8 cellular contexts compared by ENCODE assay signal in genomic region chr17:4711671-4712111, GRCh38. TPM values are rescaled to one million over a fixed set of nuclear protein-coding genes. Genes with fewer than 3 reads are reported as not detected.
DNase-seq lines count a peak whose midpoint lies in the region; ATAC-seq and TF ChIP-seq lines count a peak whose summit lies in the region.

No MANE protein-coding gene starts in this region.

- peaks cover 17% of the 10 kb centered on the region for H3K4me1 Mint-ChIP-seq in glutamatergic neuron (ENCODE audit: low read depth, unreplicated experiment)

- intact Hi-C loops in gastrocnemius medialis (cut with DNase I; ENCODE audit: low total_unique reads): loop anchor here (5.0 kb wide), 2 partner anchors 96 to 176 kb away; partner anchors contain the start of gene PLD2

- TF ChIP-seq CTCF in glutamatergic neuron (IDR thresholded peaks at IDR 0.05; ENCODE audit: partially characterized antibody, unreplicated experiment) (no peak), gastrocnemius medialis (IDR thresholded peaks at IDR 0.05 in 4 of 5, conservative IDR thresholded peaks at IDR 0.05 in 1 of 5) (no peak)

- peak; percentile 8 for TF ChIP-seq POLR2A in GM18505 (IDR thresholded peaks at IDR 0.05; ENCODE audit: borderline replicate concordance, extremely low read depth, insufficient read depth, insufficient read length)
- no peak for TF ChIP-seq POLR2A in gastrocnemius medialis (IDR thresholded peaks at IDR 0.05)

- peak overlapping the region in 2 of 4 donors; percentile 66 to 76 for H3K4me3 ChIP-seq in gastrocnemius medialis

- H3K9me3 Mint-ChIP-seq in glutamatergic neuron (ENCODE audit: unreplicated experiment): peaks cover 10% of the 10 kb centered on the region

- ATAC-seq in GM18505 (IDR thresholded peaks at IDR 0.05; ENCODE audit: unreplicated experiment) (no peak), gastrocnemius medialis (no peak), GM19035 (IDR thresholded peaks at IDR 0.05; ENCODE audit: unreplicated experiment) (no peak), GM18511 (IDR thresholded peaks at IDR 0.05; ENCODE audit: unreplicated experiment) (no peak)

- H3K27me3 ChIP-seq in gastrocnemius medialis: no peaks in the 10 kb centered on the region

- no peaks in the 10 kb centered on the region for H3K36me3 Mint-ChIP-seq in glutamatergic neuron (ENCODE audit: unreplicated experiment)

- no peaks in the 10 kb centered on the region for H3K9me3 ChIP-seq in gastrocnemius medialis

- peak overlapping the region; percentile 4 to 85 (median 46) for H3K27ac ChIP-seq in gastrocnemius medialis

- peak overlapping the region; percentile 92 for H3K4me3 Mint-ChIP-seq in glutamatergic neuron (ENCODE audit: unreplicated experiment)

- in situ Hi-C loops in gastrocnemius medialis (cut with MboI; ENCODE audit: low sequenced_read_pairs in 4 of 4): loop anchor here in 1 of 4 donors (10.0 kb wide), 1 partner anchor 173 kb away; no protein-coding TSS in a partner anchor

- no peak overlapping the region for H3K27ac Mint-ChIP-seq in glutamatergic neuron (ENCODE audit: unreplicated experiment)

- H3K36me3 ChIP-seq in gastrocnemius medialis: no peaks in the 10 kb centered on the region

- peaks cover 13 to 19% of the 10 kb centered on the region in 2 donors for H3K4me1 ChIP-seq in gastrocnemius medialis

- peaks cover 15% of the 10 kb centered on the region for H3K27me3 Mint-ChIP-seq in glutamatergic neuron (ENCODE audit: unreplicated experiment)

- peak; percentile 42 for DNase-seq in RPMI8226
- DNase-seq in glutamatergic neuron: no peak
- peak; percentile 35 to 50 for DNase-seq in gastrocnemius medialis
- no peak for DNase-seq in NCI-H510A treated with DMSO at 0.1 percent for 48 hours (lab: John Stamatoyannopoulos, UW)
- DNase-seq in activated CD8-positive, alpha-beta memory T cell treated with anti-CD3 and anti-CD28 coated beads for 24 hours: no peak

RNA-seq across cellular contexts. Expression of gene ARRB2, which starts 1.3 kb away (rescaled TPM):
- total RNA-seq in glutamatergic neuron (ENCODE audit: unreplicated experiment) (106 TPM), gastrocnemius medialis (10 to 100 TPM in 1 of 4 donors, 1 to 10 TPM in 3; 5.5 to 11.8 (median 7.8) TPM)

RNA-seq across cellular contexts. Expression of gene PELP1, which starts 7.8 kb away (rescaled TPM):
- total RNA-seq in glutamatergic neuron (ENCODE audit: unreplicated experiment): 63.7 TPM
- total RNA-seq in gastrocnemius medialis: 10 to 100 TPM; 31.5 to 46.8 (median 35.6) TPM

RNA-seq across cellular contexts. Expression of gene MED11, which starts 19.5 kb away (rescaled TPM):
- total RNA-seq in glutamatergic neuron (ENCODE audit: unreplicated experiment) (12.5 TPM), gastrocnemius medialis (10 to 100 TPM; 29.4 to 58.5 (median 44.8) TPM)

RNA-seq across cellular contexts. Expression of gene ZMYND15, which starts 27.9 kb away (rescaled TPM):
- total RNA-seq in glutamatergic neuron (ENCODE audit: unreplicated experiment) (not detected), gastrocnemius medialis (not detected)

RNA-seq across cellular contexts. Expression of gene CXCL16, which starts 28.0 kb away (rescaled TPM):
- total RNA-seq in glutamatergic neuron (ENCODE audit: unreplicated experiment): not detected
- total RNA-seq in gastrocnemius medialis: 1 to 10 TPM; 1.2 to 2.1 (median 1.4) TPM

Comparison
In these comparisons a context has a peak if more than half of its experiments do, and no peak if none do; other contexts are left out.
1. DNase-seq: peak in RPMI8226 (single experiment) and gastrocnemius medialis (2 of 2); none in glutamatergic neuron (single experiment), NCI-H510A treated with DMSO at 0.1 percent for 48 hours (single experiment) and activated CD8-positive, alpha-beta memory T cell treated with anti-CD3 and anti-CD28 coated beads for 24 hours (single experiment).